In genomic region chr9:22079873-22080341, GRCh38 we compare ENCODE assay signal across 8 cellular contexts.
DNase-seq lines count a peak whose midpoint lies in the region; ATAC-seq and TF ChIP-seq lines count a peak whose summit lies in the region.

No MANE protein-coding gene starts in this region.

- H2BK12ac ChIP-seq in H9 (ENCODE audit: insufficient read length, low read depth, low read length) = no peak overlapping the region

- H2BK15ac ChIP-seq in H9 (ENCODE audit: low read depth, low read length) = no peak overlapping the region

- no peaks in the 10 kb centered on the region for H3K27me3 ChIP-seq in osteoblast (ENCODE audit: insufficient read depth, low read length)
- H3K27me3 ChIP-seq in H9 (ENCODE audit: insufficient read depth, low read length) = no peaks in the 10 kb centered on the region

- no peak overlapping the region for H3K4ac ChIP-seq in H9 (ENCODE audit: low read depth, low read length)

- no peak overlapping the region for H3K18ac ChIP-seq in H9 (ENCODE audit: insufficient read length, low read depth, low read length)

- H3K23ac ChIP-seq in H9 (ENCODE audit: insufficient read length, low read depth, low read length) = no peak overlapping the region

- H3K4me1 ChIP-seq in osteoblast (ENCODE audit: insufficient read depth, low read length) (peaks cover 18% of the 10 kb centered on the region), H9 (ENCODE audit: insufficient read depth, low read length) (no peaks in the 10 kb centered on the region; the same call in 1 of the 2 replicates)

- H3K56ac ChIP-seq in H9 (ENCODE audit: insufficient read length, low read depth, low read length) = no peak overlapping the region

- no peak for TF ChIP-seq CTCF in osteoblast (IDR thresholded peaks at IDR 0.05; ENCODE audit: extremely low read depth, low read depth, low read length)
- no peak for TF ChIP-seq CTCF in H9 (conservative IDR thresholded peaks at IDR 0.05)

- no peak overlapping the region for H4K8ac ChIP-seq in H9 (replicated peaks; ENCODE audit: insufficient read length, low read depth, low read length)

- peak; percentile 83 for ATAC-seq in GM19463 (IDR thresholded peaks at IDR 0.05; ENCODE audit: unreplicated experiment)
- ATAC-seq in HG03565 (IDR thresholded peaks at IDR 0.05; ENCODE audit: unreplicated experiment) = peak; percentile 97
- ATAC-seq in HG03139 (IDR thresholded peaks at IDR 0.05; ENCODE audit: unreplicated experiment) = no peak

- no peaks in the 10 kb centered on the region for H3K9me3 ChIP-seq in osteoblast (ENCODE audit: low read depth, low read length)
- no peaks in the 10 kb centered on the region for H3K9me3 ChIP-seq in H9 (ENCODE audit: control insufficient read depth, low read depth, low read length)

- H3K9ac ChIP-seq in H9 (ENCODE audit: extremely low read depth, insufficient read length, low read length) = no peak overlapping the region

- DNase-seq in AG08396 (ENCODE audit: low spot score) = peak; percentile 50
- peak; percentile 87 for DNase-seq in astrocyte of the hippocampus (ENCODE audit: low read depth, low spot score)
- DNase-seq in osteoblast (ENCODE audit: insufficient read length, low spot score, missing footprints) = peak; percentile 85
- no peak for DNase-seq in NCI-H1048 (lab: John Stamatoyannopoulos, UW)
- DNase-seq in H9 = no peak

- no peak overlapping the region for H2AK5ac ChIP-seq in H9 (ENCODE audit: insufficient read length, low read length)

- H2BK5ac ChIP-seq in H9 (ENCODE audit: insufficient read length, low read length) = no peak overlapping the region

- no peak overlapping the region for H3T11ph ChIP-seq in H9 (ENCODE audit: low read length)

- no peaks in the 10 kb centered on the region for H3K27me3 Mint-ChIP-seq in H9 (ENCODE audit: low read depth)

- no peaks in the 10 kb centered on the region for H3K79me1 ChIP-seq in H9 (ENCODE audit: insufficient read depth, low read depth, low read length, poor library complexity, severe bottlenecking)

- no peaks in the 10 kb centered on the region for H4K20me1 ChIP-seq in osteoblast (ENCODE audit: insufficient read depth, low read length)
- no peaks in the 10 kb centered on the region for H4K20me1 ChIP-seq in H9 (ENCODE audit: control insufficient read depth, insufficient read depth, insufficient read length)

- no peak overlapping the region for H4K91ac ChIP-seq in H9 (ENCODE audit: insufficient read length, low read depth, low read length)

- H3K79me2 ChIP-seq in osteoblast (ENCODE audit: insufficient read depth, low read length) = no peaks in the 10 kb centered on the region
- no peaks in the 10 kb centered on the region for H3K79me2 ChIP-seq in H9 (ENCODE audit: insufficient read depth, low read length)

- no peak overlapping the region for H3K4me3 ChIP-seq in osteoblast (ENCODE audit: insufficient read depth, low read length)

- no peak overlapping the region for H2BK120ac ChIP-seq in H9 (ENCODE audit: low read depth, low read length, poor library complexity, severe bottlenecking)

- H2BK20ac ChIP-seq in H9 (ENCODE audit: low read depth, low read length, poor library complexity, severe bottlenecking) = no peak overlapping the region

- no peak overlapping the region for H4K5ac ChIP-seq in H9 (ENCODE audit: insufficient read length, low read depth, low read length)

- H3K4me1 Mint-ChIP-seq in H9 = peaks cover 13 to 21% of the 10 kb centered on the region in 2 experiments

- H3K27ac ChIP-seq in osteoblast (ENCODE audit: low read depth, low read length) (peak overlapping the region; percentile 21), H9 (ENCODE audit: insufficient read length, low read depth, low read length) (no peak overlapping the region)

- no peak overlapping the region for H3K27ac Mint-ChIP-seq in H9

- H3K23me2 ChIP-seq in H9 (ENCODE audit: insufficient read length, low read depth, low read length, poor library complexity, severe bottlenecking) = no peaks in the 10 kb centered on the region

- H3K4me3 Mint-ChIP-seq in H9 = no peak overlapping the region

- H2AFZ ChIP-seq in osteoblast (ENCODE audit: low read length) (peak overlapping the region; percentile 83), H9 (ENCODE audit: low read length) (no peak overlapping the region)

- no peaks in the 10 kb centered on the region for H3K36me3 Mint-ChIP-seq in H9 (ENCODE audit: insufficient read depth in 1 of 3, low read depth in 3 of 3)

- WGBS in H9 (ENCODE audit: extremely low coverage, insufficient read length, low lambda C conversion rate) = no CpG with 5 or more reads among the region's 4 CpGs

- no peaks in the 10 kb centered on the region for H3K9me3 Mint-ChIP-seq in H9

- no peaks in the 10 kb centered on the region for H3K36me3 ChIP-seq in osteoblast (ENCODE audit: insufficient read depth, low read length)

- H3K14ac ChIP-seq in H9 (ENCODE audit: insufficient read depth, low read length) = no peak overlapping the region

- H3K4me2 ChIP-seq in osteoblast (ENCODE audit: insufficient read depth, low read length) (peak overlapping the region; percentile 50), H9 (ENCODE audit: insufficient read depth, insufficient read length, low read length) (no peak overlapping the region)

Comparison
In these comparisons a context has a peak if more than half of its experiments do, and no peak if none do; other contexts are left out.
1. DNase-seq: peak in AG08396 (single experiment), astrocyte of the hippocampus (single experiment) and osteoblast (single experiment); none in NCI-H1048 (single experiment) and H9 (single experiment).